27 cellular contexts compared by ENCODE assay signal in genomic region chr7:137283147-137283546, GRCh38.
A peak's percentile ranks its signal among the peaks of the same experiment; 100 is the strongest.
DNase-seq lines count a peak whose midpoint lies in the region; ATAC-seq, FAIRE-seq and TF ChIP-seq lines count a peak whose summit lies in the region.
"Had no signal": no experiment of that assay in that cellular context is flagged by ENCODE, and none has a peak within 500 bp of the region (broad histone marks: within the 10 kb centered on the region; RNA-seq: fewer than 3 reads in every experiment).

No MANE protein-coding gene starts in this region.

- 0 out of 2 replicates have a peak overlapping the region, but pooled peaks have one; percentile 25 for H4K91ac ChIP-seq in IMR-90 (ENCODE audit: insufficient read depth, low read depth, low read length)

- no peak overlapping the region for H3K27ac Mint-ChIP-seq in activated CD4-positive, alpha-beta T cell treated with anti-CD3 and anti-CD28 coated beads, Interleukin-2, amount 10 ng/mL, durations not matched to agents 24 days and 14 days
- H3K27ac Mint-ChIP-seq: CD4-positive, CD25-positive, alpha-beta regulatory T cell had no signal

- no peak overlapping the region for H3K56ac ChIP-seq in IMR-90 (ENCODE audit: extremely low read depth, insufficient read depth, low read length)

- H3K18ac ChIP-seq in IMR-90 (ENCODE audit: low read depth, low read length) = peak overlapping the region; percentile 83

- BruUV-seq in IMR-90 (replicated peaks; lab: Mats Ljungman, UMichigan) = no TSS peak

- CTCF ChIA-PET in IMR-90 (lab: Yijun Ruan, JAX) = no interaction called here

- TF ChIP-seq POLR2A in IMR-90 (IDR thresholded peaks at IDR 0.05; ENCODE audit: low read depth, low read length) = no peak

- H3K4me1 ChIP-seq in IMR-90 (ENCODE audit: control insufficient read depth, insufficient read depth, low read length) = peaks cover 4% of the 10 kb centered on the region; the same call in 1 of the 2 replicates
- H3K4me1 ChIP-seq: BLaER1, SJCRH30 had no signal

- H2AK5ac ChIP-seq in IMR-90 (ENCODE audit: low read depth, low read length) = no peak overlapping the region

- H3K36me3 Mint-ChIP-seq in activated CD4-positive, alpha-beta T cell treated with anti-CD3 and anti-CD28 coated beads, Interleukin-2, amount 10 ng/mL, durations not matched to agents 24 days and 14 days (ENCODE audit: low read depth) = no peaks in the 10 kb centered on the region
- H3K36me3 Mint-ChIP-seq: CD4-positive, CD25-positive, alpha-beta regulatory T cell had no signal

- TF ChIP-seq CTCF in IMR-90 (conservative IDR thresholded peaks at IDR 0.05; ENCODE audit: low read depth, low read length) (no peak), coronary artery (IDR thresholded peaks at IDR 0.05) (no peak)

- H2BK20ac ChIP-seq in IMR-90 (ENCODE audit: low read depth, low read length) = no peak overlapping the region

- H3K4me3 ChIP-seq in IMR-90 (ENCODE audit: insufficient read depth, low read depth, low read length) (no peak overlapping the region), coronary artery (no peak overlapping the region)
- H3K4me3 ChIP-seq: BLaER1, K562, PC-9, SJCRH30 had no signal

- no peaks in the 10 kb centered on the region for H3K4me1 Mint-ChIP-seq in activated CD4-positive, alpha-beta T cell treated with anti-CD3 and anti-CD28 coated beads, Interleukin-2, amount 10 ng/mL, durations not matched to agents 24 days and 14 days
- H3K4me1 Mint-ChIP-seq: CD4-positive, CD25-positive, alpha-beta regulatory T cell had no signal

- no peaks in the 10 kb centered on the region for H3K36me3 ChIP-seq in IMR-90 (ENCODE audit: control insufficient read depth, insufficient read depth, low read length)
- H3K36me3 ChIP-seq: BLaER1, SJCRH30 had no signal

- DNase-seq in IMR-90 (no peak), caudate nucleus (lab: John Stamatoyannopoulos, UW) (peak in 2 of 61 donors; percentile 2 to 27), pons (ENCODE audit: low spot score) (peak; percentile 60), GM19239 (ENCODE audit: insufficient read length, low spot score) (no peak), coronary artery (ENCODE audit: low spot score) (no peak)
- no peak for DNase-seq in activated CD4-positive, alpha-beta T cell treated with anti-CD3 and anti-CD28 coated beads, Interleukin-2, amount 10 ng/mL, durations not matched to agents 24 days and 14 days
- DNase-seq: CD4-positive, CD25-positive, alpha-beta regulatory T cell; MV-4-11; NCI-H1105; NCI-H1436 treated with DMSO at 0.1 percent for 48 hours; NCI-H1930; NCI-H2107; NCI-H446 treated with DMSO at 0.1 percent for 48 hours; NCI-H526; NCI-H82; NK-92 treated with Interleukin-12 subunit alpha and Interleukin-12 subunit beta, amount 100 ng/mL, for 24 hours; PC-9; SJCRH30 had no signal

- POLR2A ChIA-PET in IMR-90 (lab: Charles Lee; ENCODE audit: unreplicated experiment) = interaction anchor here (0.6 kb wide), 1 partner anchor 11 kb away, joined by 3 read pairs; no protein-coding TSS in a partner anchor

- no peaks in the 10 kb centered on the region for H3K27me3 Mint-ChIP-seq in activated CD4-positive, alpha-beta T cell treated with anti-CD3 and anti-CD28 coated beads, Interleukin-2, amount 10 ng/mL, durations not matched to agents 24 days and 14 days
- H3K27me3 Mint-ChIP-seq: CD4-positive, CD25-positive, alpha-beta regulatory T cell had no signal

- no peak for FAIRE-seq in GM19239 (lab: Jason Lieb, UNC)
- FAIRE-seq: G401.6, H54, HepG2, K562 had no signal

- H3K27ac ChIP-seq in IMR-90 (ENCODE audit: insufficient read depth, low read length) (peak overlapping the region; percentile 50; the same call in 1 of the 2 replicates), caudate nucleus (ENCODE audit: low read depth, low read length) (peak overlapping the region; percentile 62), layer of hippocampus (ENCODE audit: low read depth, low read length) (peak overlapping the region; percentile 18), coronary artery (no peak overlapping the region)
- H3K27ac ChIP-seq: BLaER1, PC-9, SJCRH30 had no signal

- no peaks in the 10 kb centered on the region for H3K27me3 ChIP-seq in IMR-90 (ENCODE audit: control insufficient read depth, insufficient read depth, low read length)
- H3K27me3 ChIP-seq in layer of hippocampus (ENCODE audit: control insufficient read depth, insufficient read depth, low read length) = no peaks in the 10 kb centered on the region
- H3K27me3 ChIP-seq: BLaER1, SJCRH30 had no signal

- no peak overlapping the region for H3K4me3 Mint-ChIP-seq in activated CD4-positive, alpha-beta T cell treated with anti-CD3 and anti-CD28 coated beads, Interleukin-2, amount 10 ng/mL, durations not matched to agents 24 days and 14 days

- no peak overlapping the region for H3K23ac ChIP-seq in IMR-90 (ENCODE audit: low read depth, low read length)

- no peaks in the 10 kb centered on the region for H3K9me1 ChIP-seq in IMR-90 (ENCODE audit: insufficient read depth, low read length)

- 100% methylated on average over 2 of the region's 6 CpGs; no CpG with 5 or more reads in 1 of the 2 experiments for WGBS in IMR-90 (ENCODE audit: extremely low coverage in 2 of 2, insufficient read length in 1 of 2), 2 experiments

- H2BK5ac ChIP-seq in IMR-90 (ENCODE audit: low read depth, low read length, poor library complexity, severe bottlenecking) = no peak overlapping the region

- no peak overlapping the region for H2AK9ac ChIP-seq in IMR-90 (replicated peaks; ENCODE audit: low read depth, low read length, poor library complexity)

- no peak overlapping the region for H2BK15ac ChIP-seq in IMR-90 (ENCODE audit: low read depth, low read length)

- no peaks in the 10 kb centered on the region for H4K20me1 ChIP-seq in IMR-90 (ENCODE audit: insufficient read depth, low read length)
- H4K20me1 ChIP-seq: BLaER1 had no signal

- H3K4me2 ChIP-seq in IMR-90 (ENCODE audit: low read depth, low read length) = no peak overlapping the region
- H3K4me2 ChIP-seq: BLaER1, PC-9 had no signal

- H4K5ac ChIP-seq in IMR-90 (ENCODE audit: low read depth, low read length) = peak overlapping the region; percentile 87

- dilution Hi-C loops in IMR-90 (cut with HindIII; ENCODE audit: low sequenced_read_pairs, unreplicated experiment) = no loop called here

- no peaks in the 10 kb centered on the region for H3K9me3 Mint-ChIP-seq in activated CD4-positive, alpha-beta T cell treated with anti-CD3 and anti-CD28 coated beads, Interleukin-2, amount 10 ng/mL, durations not matched to agents 24 days and 14 days

- no peak for ATAC-seq in IMR-90 (ENCODE audit: low read depth)
- no peak for ATAC-seq in HG03175 (IDR thresholded peaks at IDR 0.05; ENCODE audit: unreplicated experiment)
- ATAC-seq: HepG2, K562, Right ventricle myocardium inferior, SK-N-SH treated with all-trans-retinoic acid at 6 μM for 48 hours had no signal

- 0 out of 2 replicates have a peak overlapping the region, but pooled peaks have one; percentile 19 for H3K14ac ChIP-seq in IMR-90 (replicated peaks; ENCODE audit: low read depth, low read length)

- H3K4ac ChIP-seq in IMR-90 (ENCODE audit: low read depth, low read length) = no peak overlapping the region

- H4K8ac ChIP-seq in IMR-90 (ENCODE audit: low read depth in 2 of 2, low read length in 2 of 2) = no peak overlapping the region

- H3K9ac ChIP-seq in IMR-90 (ENCODE audit: low read depth, low read length) = no peak overlapping the region
- H3K9ac ChIP-seq: BLaER1 had no signal

- intact Hi-C loops in IMR-90 (cut with micrococcal nuclease) = loop anchor here (10.0 kb wide), 1 partner anchor 198 kb away; no protein-coding TSS in a partner anchor
- intact Hi-C loops in activated CD4-positive, alpha-beta T cell treated with anti-CD3 and anti-CD28 coated beads, Interleukin-2, amount 10 ng/mL, durations not matched to agents 24 days and 14 days (cut with micrococcal nuclease) = no loop called here

- no peaks in the 10 kb centered on the region for H3K9me3 ChIP-seq in IMR-90 (ENCODE audit: control insufficient read depth, insufficient read depth, low read length)
- H3K9me3 ChIP-seq: BLaER1, SJCRH30 had no signal

- H2AFZ ChIP-seq in IMR-90 (replicated peaks; ENCODE audit: low read length, poor library complexity) = no peak overlapping the region
- H2AFZ ChIP-seq: PC-9 had no signal

- no peaks in the 10 kb centered on the region for H3K79me1 ChIP-seq in IMR-90 (ENCODE audit: low read depth in 1 of 2, low read length in 2 of 2)

- H2BK120ac ChIP-seq in IMR-90 (ENCODE audit: low read depth, low read length) = 0 out of 2 replicates have a peak overlapping the region, but pooled peaks have one; percentile 32

- TF ChIP-seq RAD21 in IMR-90 (IDR thresholded peaks at IDR 0.05; ENCODE audit: low read length) = no peak

- in situ Hi-C loops in IMR-90 (cut with MboI; ENCODE audit: low sequenced_read_pairs) = no loop called here

TF ChIP-seq in IMR-90, 13 proteins besides CTCF, POLR2A, EP300 and RAD21 (continues in another document):
- TF ChIP-seq MXI1 (IDR thresholded peaks at IDR 0.05; ENCODE audit: borderline replicate concordance, low read depth, low read length) (no peak), MAZ (IDR thresholded peaks at IDR 0.05; ENCODE audit: borderline replicate concordance, low read depth, low read length) (no peak), CEBPB (IDR thresholded peaks at IDR 0.05; ENCODE audit: low read depth, low read length) (no peak), RCOR1 (IDR thresholded peaks at IDR 0.05; ENCODE audit: insufficient replicate concordance, low read length) (no peak), FOS (IDR thresholded peaks at IDR 0.05; ENCODE audit: low read depth, low read length) (no peak), NFE2L2 (IDR thresholded peaks at IDR 0.05; ENCODE audit: low read depth, low read length) (no peak), RFX5 (IDR thresholded peaks at IDR 0.05; ENCODE audit: low read depth, low read length) (no peak), CHD1 (IDR thresholded peaks at IDR 0.05; ENCODE audit: low read depth, low read length) (no peak), BHLHE40 (IDR thresholded peaks at IDR 0.05; ENCODE audit: low read depth, low read length) (no peak), ELK1 (IDR thresholded peaks at IDR 0.05; ENCODE audit: borderline replicate concordance, low read depth, low read length) (no peak), SMC3 (IDR thresholded peaks at IDR 0.05; ENCODE audit: low read depth, low read length) (no peak), MAFK (IDR thresholded peaks at IDR 0.05; ENCODE audit: low read depth, low read length) (no peak)

Comparison
In these comparisons a context has a peak if more than half of its experiments do, and no peak if none do; other contexts are left out.
1. H3K27ac ChIP-seq: peak in IMR-90 (single experiment), caudate nucleus (single experiment) and layer of hippocampus (single experiment); none in coronary artery (0 of 2).